Comparison of ENCODE assay signal across 21 cellular contexts in genomic region chr9:17695482-17695881, GRCh38.
DNase-seq lines count a peak whose midpoint lies in the region; ATAC-seq and TF ChIP-seq lines count a peak whose summit lies in the region.
"Had no signal": no experiment of that assay in that cellular context is flagged by ENCODE, and none has a peak within 500 bp of the region (broad histone marks: within the 10 kb centered on the region; RNA-seq: fewer than 3 reads in every experiment).

No MANE protein-coding gene starts in this region.

- DNase-seq in G401 (ENCODE audit: low spot score) = peak; percentile 70
- peak; percentile 5 to 79 for DNase-seq in NCI-H524 (lab: John Stamatoyannopoulos, UW)
- peak; percentile 12 for DNase-seq in midbrain (lab: John Stamatoyannopoulos, UW)
- DNase-seq in stimulated activated naive CD4-positive, alpha-beta T cell treated with Interleukin-2 at 50 U/mL for 16 hours (lab: John Stamatoyannopoulos, UW) = no peak
- no peak for DNase-seq in activated T-cell treated with anti-CD3 and anti-CD28 coated beads for 4 hours
- DNase-seq in foreskin keratinocyte = no peak
- DNase-seq: Calu3, DND-41, H9, KBM-7, MV-4-11, NCI-H1105, NCI-H1436 treated with DMSO at 0.1 percent for 48 hours, NCI-H187 treated with DMSO at 0.1 percent for 48 hours, NCI-H2107, NCI-H345, NCI-H526, SIG-M5 had no signal

- no peaks in the 10 kb centered on the region for H3K27me3 ChIP-seq in foreskin keratinocyte

- no peaks in the 10 kb centered on the region for H3K4me1 ChIP-seq in foreskin keratinocyte

- no peak for TF ChIP-seq CTCF in foreskin keratinocyte (conservative IDR thresholded peaks at IDR 0.05)

- in situ Hi-C loops in G401 (cut with HindIII; ENCODE audit: low sequenced_read_pairs) = no loop called here

- H3K27ac ChIP-seq in angular gyrus (ENCODE audit: low read depth, low read length) = peak overlapping the region; percentile 59
- no peak overlapping the region for H3K27ac ChIP-seq in foreskin keratinocyte
- H3K27ac ChIP-seq: SK-N-MC had no signal

- ATAC-seq in foreskin keratinocyte = no peak
- ATAC-seq: GM23338 had no signal

Comparison
In these comparisons a context has a peak if more than half of its experiments do, and no peak if none do; other contexts are left out.
1. DNase-seq: peak in G401 (single experiment), NCI-H524 (2 of 2) and midbrain (single experiment); none in stimulated activated naive CD4-positive, alpha-beta T cell treated with Interleukin-2 at 50 U/mL for 16 hours (single experiment), activated T-cell treated with anti-CD3 and anti-CD28 coated beads for 4 hours (single experiment) and foreskin keratinocyte (0 of 2).